ENCODE assay signal across 24 cellular contexts in the genomic region with DNA sequence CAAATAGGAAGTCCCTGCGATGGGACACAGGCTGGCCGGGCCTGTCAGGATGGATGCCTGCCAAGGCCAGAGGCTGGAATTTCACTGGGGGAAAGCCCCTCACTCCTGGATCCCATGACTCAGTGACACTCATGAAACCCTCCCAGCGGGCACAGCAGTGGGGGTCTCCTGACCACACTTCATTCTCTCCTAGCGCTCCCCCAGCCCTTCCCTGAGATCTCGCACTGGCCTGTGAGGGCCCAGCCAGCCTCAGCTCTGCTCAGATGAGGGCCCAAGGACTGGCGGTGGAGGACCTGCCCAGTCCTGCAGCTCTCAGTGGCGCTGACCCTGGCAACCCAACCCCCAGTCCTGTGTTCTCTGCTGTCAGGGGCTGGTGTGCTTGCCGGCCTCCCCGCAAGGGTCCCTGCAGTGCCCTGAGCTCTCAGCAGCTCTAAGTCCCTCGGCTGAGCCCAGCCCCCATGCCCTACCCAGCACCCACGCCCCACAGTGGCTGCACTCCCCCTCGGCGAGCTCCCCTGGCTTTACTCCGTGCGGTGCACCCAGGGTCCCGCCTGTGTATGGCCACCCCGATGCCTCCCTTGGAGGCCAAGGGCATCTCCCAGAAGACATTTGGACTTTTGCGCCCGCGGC.
"Had no signal": no experiment of that assay in that cellular context is flagged by ENCODE, and none has a peak within 500 bp of the region (broad histone marks: within the 10 kb centered on the region; RNA-seq: fewer than 3 reads in every experiment).

No MANE protein-coding gene starts in this region.

- H3K36me3 Mint-ChIP-seq: activated CD8-positive, alpha-beta memory T cell treated with anti-CD3 and anti-CD28 coated beads, Interleukin-2, amount 10 ng/mL, durations not matched to agents 7 days and 5 days; brain; naive B cell; WTC11 had no signal

- DNase-seq: activated CD4-positive, alpha-beta memory T cell treated with anti-CD3 and anti-CD28 coated beads, Interleukin-2, amount 10 ng/mL, durations not matched to agents 7 days and 5 days; activated CD4-positive, alpha-beta T cell treated with anti-CD3 and anti-CD28 coated beads for 48 hours; activated CD8-positive, alpha-beta memory T cell treated with anti-CD3 and anti-CD28 coated beads, Interleukin-2, amount 10 ng/mL, durations not matched to agents 7 days and 5 days; activated naive CD4-positive, alpha-beta T cell; activated T-cell treated with anti-CD3 and anti-CD28 coated beads, Interleukin-2, amount 50 U/mL, for 1 hour; central memory CD4-positive, alpha-beta T cell; colonic mucosa; foreskin keratinocyte; hypothalamus; islet precursor cell; mesenchymal stem cell; naive B cell; stimulated activated CD4-positive, alpha-beta T cell treated with anti-CD3 and anti-CD28 coated beads, Interleukin-15, amount 100 ng/mL, for 24 hours; stimulated activated CD4-positive, alpha-beta T cell treated with anti-CD3 and anti-CD28 coated beads, Interleukin-2, amount 100 ng/mL, for 48 hours; stimulated activated naive CD8-positive, alpha-beta T cell treated with anti-CD3 and anti-CD28 coated beads, Interleukin-15, amount 100 ng/mL, for 72 hours; trophoblast cell had no signal

- H3K9me3 Mint-ChIP-seq: activated CD4-positive, alpha-beta memory T cell treated with anti-CD3 and anti-CD28 coated beads, Interleukin-2, amount 10 ng/mL, durations not matched to agents 7 days and 5 days; activated T-helper 17 cell treated with anti-CD3 and anti-CD28 coated beads, Interleukin-2, amount 50 U/mL, for 72 hours; naive B cell; stimulated activated naive CD8-positive, alpha-beta T cell treated with anti-CD3 and anti-CD28 coated beads, Interleukin-15, amount 100 ng/mL, for 72 hours; WTC11 had no signal

- H2AFZ ChIP-seq: parathyroid adenoma had no signal

- ATAC-seq: activated CD8-positive, alpha-beta memory T cell treated with anti-CD3 and anti-CD28 coated beads, Interleukin-2, amount 10 ng/mL, durations not matched to agents 7 days and 5 days; activated T-helper 17 cell treated with anti-CD3 and anti-CD28 coated beads, Interleukin-2, amount 50 U/mL, for 72 hours; foreskin keratinocyte; left lung; mucosa of descending colon; stimulated activated naive CD8-positive, alpha-beta T cell treated with anti-CD3 and anti-CD28 coated beads, Interleukin-15, amount 100 ng/mL, for 72 hours; WTC11 had no signal

- H3K9me3 ChIP-seq: colonic mucosa, left lung, mucosa of descending colon, neutrophil, suprapubic skin had no signal

- H3K36me3 ChIP-seq: colonic mucosa, left lung, neutrophil, suprapubic skin had no signal

- H3K4me1 Mint-ChIP-seq: activated CD4-positive, alpha-beta memory T cell treated with anti-CD3 and anti-CD28 coated beads, Interleukin-2, amount 10 ng/mL, durations not matched to agents 7 days and 5 days; activated CD8-positive, alpha-beta memory T cell treated with anti-CD3 and anti-CD28 coated beads, Interleukin-2, amount 10 ng/mL, durations not matched to agents 7 days and 5 days; activated T-helper 17 cell treated with anti-CD3 and anti-CD28 coated beads, Interleukin-2, amount 50 U/mL, for 72 hours; naive B cell; stimulated activated naive CD8-positive, alpha-beta T cell treated with anti-CD3 and anti-CD28 coated beads, Interleukin-15, amount 100 ng/mL, for 72 hours had no signal

- H3K9ac ChIP-seq: parathyroid adenoma had no signal

- H3K79me2 ChIP-seq: parathyroid adenoma had no signal

- H3K27ac ChIP-seq: colonic mucosa, foreskin keratinocyte, left lung, neutrophil, parathyroid adenoma, suprapubic skin had no signal

- H3K27me3 ChIP-seq: colonic mucosa had no signal

- H3K4me3 Mint-ChIP-seq: activated CD4-positive, alpha-beta memory T cell treated with anti-CD3 and anti-CD28 coated beads, Interleukin-2, amount 10 ng/mL, durations not matched to agents 7 days and 5 days; activated CD8-positive, alpha-beta memory T cell treated with anti-CD3 and anti-CD28 coated beads, Interleukin-2, amount 10 ng/mL, durations not matched to agents 7 days and 5 days; activated T-helper 17 cell treated with anti-CD3 and anti-CD28 coated beads, Interleukin-2, amount 50 U/mL, for 72 hours; brain; naive B cell; stimulated activated naive CD8-positive, alpha-beta T cell treated with anti-CD3 and anti-CD28 coated beads, Interleukin-15, amount 100 ng/mL, for 72 hours; WTC11 had no signal

- H3K27ac Mint-ChIP-seq: activated CD4-positive, alpha-beta memory T cell treated with anti-CD3 and anti-CD28 coated beads, Interleukin-2, amount 10 ng/mL, durations not matched to agents 7 days and 5 days; activated CD8-positive, alpha-beta memory T cell treated with anti-CD3 and anti-CD28 coated beads, Interleukin-2, amount 10 ng/mL, durations not matched to agents 7 days and 5 days; activated T-helper 17 cell treated with anti-CD3 and anti-CD28 coated beads, Interleukin-2, amount 50 U/mL, for 72 hours; naive B cell; WTC11 had no signal

- H3K4me1 ChIP-seq: colonic mucosa, foreskin keratinocyte, left lung, parathyroid adenoma, suprapubic skin had no signal

- H3K4me3 ChIP-seq: colonic mucosa, left lung, mucosa of descending colon, suprapubic skin had no signal
